Comparison of ENCODE assay signal across 19 cellular contexts in genomic region chrX:85309717-85310116, GRCh38.
A peak's percentile ranks its signal among the peaks of the same experiment; 100 is the strongest.
DNase-seq lines count a peak whose midpoint lies in the region; ATAC-seq and TF ChIP-seq lines count a peak whose summit lies in the region.
"Had no signal": no experiment of that assay in that cellular context is flagged by ENCODE, and none has a peak within 500 bp of the region (broad histone marks: within the 10 kb centered on the region; RNA-seq: fewer than 3 reads in every experiment).

No MANE protein-coding gene starts in this region.

- H3K4me3 ChIP-seq in NB4 (ENCODE audit: low read depth, low read length) (no peak overlapping the region), epithelial cell of proximal tubule (ENCODE audit: low read depth, low read length) (no peak overlapping the region)
- H3K4me3 ChIP-seq: lower lobe of right lung, smooth muscle cell, thoracic aorta had no signal

- intact Hi-C loops in Calu3 (cut with micrococcal nuclease; ENCODE audit: unreplicated experiment), result no loop called here

- H3K27ac Mint-ChIP-seq in Calu3 (ENCODE audit: unreplicated experiment), result no peak overlapping the region
- H3K27ac Mint-ChIP-seq: activated B cell treated with CpG ODN at 0.5 μM for 24 hours; activated naive CD8-positive, alpha-beta T cell treated with anti-CD3 and anti-CD28 coated beads for 36 hours; activated T-cell treated with anti-CD3 and anti-CD28 coated beads, Interleukin-2, amount 50 U/mL, for 72 hours; brain had no signal

- H3K9me3 Mint-ChIP-seq in Calu3 (ENCODE audit: low read depth, unreplicated experiment), result no peaks in the 10 kb centered on the region
- H3K9me3 Mint-ChIP-seq: activated B cell treated with CpG ODN at 0.5 μM for 24 hours; activated naive CD8-positive, alpha-beta T cell treated with anti-CD3 and anti-CD28 coated beads for 36 hours; brain had no signal

- DNase-seq in Calu3, result no peak
- DNase-seq in NB4 (ENCODE audit: low read depth), result peak; percentile 1
- DNase-seq in epithelial cell of proximal tubule (ENCODE audit: low read depth), result no peak
- DNase-seq in pons (ENCODE audit: low spot score), result no peak
- DNase-seq in NCI-H146 treated with DMSO at 0.1 percent for 48 hours (lab: John Stamatoyannopoulos, UW; ENCODE audit: unreplicated experiment), result no peak
- no peak for DNase-seq in GM13976 (ENCODE audit: low spot score)
- no peak for DNase-seq in NCI-H2107 (lab: John Stamatoyannopoulos, UW)
- DNase-seq: activated B cell treated with CpG ODN at 0.5 μM for 24 hours; activated naive CD8-positive, alpha-beta T cell treated with anti-CD3 and anti-CD28 coated beads for 36 hours; activated T-cell treated with anti-CD3 and anti-CD28 coated beads, Interleukin-2, amount 50 U/mL, for 72 hours; lower lobe of right lung; NCI-H146; NCI-H510A treated with DMSO at 0.1 percent for 48 hours; posterior cingulate gyrus had no signal

- BruUV-seq in Calu3 (replicated peaks; lab: Mats Ljungman, UMichigan), result no TSS peak

- H3K36me3 Mint-ChIP-seq in Calu3 (ENCODE audit: insufficient read depth, unreplicated experiment), result no peaks in the 10 kb centered on the region
- H3K36me3 Mint-ChIP-seq: activated naive CD8-positive, alpha-beta T cell treated with anti-CD3 and anti-CD28 coated beads for 36 hours; brain had no signal

- in situ Hi-C loops in GM13976 (cut with MboI; ENCODE audit: low sequenced_read_pairs, unreplicated experiment), result no loop called here

- TF ChIP-seq CTCF in Calu3 (IDR thresholded peaks at IDR 0.05; ENCODE audit: unreplicated experiment) (peak; percentile 35), NB4 (IDR thresholded peaks at IDR 0.05; ENCODE audit: low read depth, low read length) (no peak), epithelial cell of proximal tubule (conservative IDR thresholded peaks at IDR 0.05; ENCODE audit: low read depth, low read length) (peak; percentile 14), GM13976 (IDR thresholded peaks at IDR 0.05; ENCODE audit: borderline replicate concordance, control extremely low read depth, extremely low read depth, insufficient read depth, missing control alignments) (no peak)

- no peak overlapping the region for H3K4me3 Mint-ChIP-seq in Calu3 (ENCODE audit: low read depth, unreplicated experiment)
- H3K4me3 Mint-ChIP-seq: activated B cell treated with CpG ODN at 0.5 μM for 24 hours; activated naive CD8-positive, alpha-beta T cell treated with anti-CD3 and anti-CD28 coated beads for 36 hours; activated T-cell treated with anti-CD3 and anti-CD28 coated beads, Interleukin-2, amount 50 U/mL, for 72 hours; brain had no signal

- CTCF ChIA-PET in Calu3 (lab: Charles Lee), result no interaction called here

- ATAC-seq in GM21529 (IDR thresholded peaks at IDR 0.05; ENCODE audit: unreplicated experiment), result peak; percentile 62
- ATAC-seq: activated T-cell treated with anti-CD3 and anti-CD28 coated beads, Interleukin-2, amount 50 U/mL, for 72 hours; esophagus mucosa; lower lobe of right lung had no signal

- TF ChIP-seq POLR2A in NB4 (IDR thresholded peaks at IDR 0.05; ENCODE audit: extremely low read depth, insufficient read length), result no peak

- no peaks in the 10 kb centered on the region for H3K4me1 Mint-ChIP-seq in Calu3 (ENCODE audit: low read depth, unreplicated experiment)
- H3K4me1 Mint-ChIP-seq: activated naive CD8-positive, alpha-beta T cell treated with anti-CD3 and anti-CD28 coated beads for 36 hours; brain had no signal

- no peaks in the 10 kb centered on the region for H3K27me3 Mint-ChIP-seq in Calu3 (ENCODE audit: unreplicated experiment)
- H3K27me3 Mint-ChIP-seq: activated B cell treated with CpG ODN at 0.5 μM for 24 hours; activated naive CD8-positive, alpha-beta T cell treated with anti-CD3 and anti-CD28 coated beads for 36 hours; brain had no signal

Comparison
In these comparisons a context has a peak if more than half of its experiments do, and no peak if none do; other contexts are left out.
1. CTCF ChIP-seq: peak in Calu3 (single experiment) and epithelial cell of proximal tubule (single experiment); none in NB4 (single experiment) and GM13976 (single experiment).